Comparison of ENCODE assay signal across 11 cellular contexts in the genomic region with DNA sequence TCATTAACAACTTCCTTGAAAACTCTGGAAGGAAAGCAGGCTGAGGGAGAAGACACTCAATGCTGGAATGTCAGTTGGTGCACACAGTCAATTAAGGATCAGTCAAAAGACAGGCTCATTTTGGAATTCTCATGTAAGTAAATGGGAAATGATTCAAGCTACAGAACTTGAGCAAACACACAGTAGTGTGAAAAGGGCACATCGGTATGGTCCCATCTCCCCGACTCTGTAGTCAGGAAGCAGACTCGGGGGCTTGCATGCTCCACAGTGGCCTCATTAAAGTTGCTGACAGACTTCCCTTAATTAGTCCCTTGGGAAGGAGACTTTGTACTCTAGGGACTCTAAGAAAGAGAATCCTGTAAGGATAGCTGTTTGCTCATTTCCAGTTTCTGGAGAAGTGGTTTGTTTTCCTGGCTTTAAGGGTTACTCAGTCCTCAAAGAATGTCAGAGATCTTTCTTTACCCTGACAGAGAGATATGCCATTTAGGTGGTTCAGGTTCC.
DNase-seq lines count a peak whose midpoint lies in the region; ATAC-seq and TF ChIP-seq lines count a peak whose summit lies in the region.
"Had no signal": no experiment of that assay in that cellular context is flagged by ENCODE, and none has a peak within 500 bp of the region (broad histone marks: within the 10 kb centered on the region; RNA-seq: fewer than 3 reads in every experiment).

No MANE protein-coding gene starts in this region.

- H3K27me3 Mint-ChIP-seq in chondrocyte (ENCODE audit: low read depth) = no peaks in the 10 kb centered on the region

- ATAC-seq in HG03095 (IDR thresholded peaks at IDR 0.05; ENCODE audit: unreplicated experiment) (no peak), HG03439 (IDR thresholded peaks at IDR 0.05; ENCODE audit: unreplicated experiment) (no peak), right lobe of liver (no peak)
- ATAC-seq: activated CD8-positive, alpha-beta memory T cell treated with anti-CD3 and anti-CD28 coated beads, Interleukin-2, amount 10 ng/mL, durations not matched to agents 7 days and 5 days had no signal

- no peaks in the 10 kb centered on the region for H3K9me3 Mint-ChIP-seq in chondrocyte (ENCODE audit: low read depth)

- no peaks in the 10 kb centered on the region for H3K36me3 ChIP-seq in right lobe of liver
- H3K36me3 ChIP-seq: HAP-1 had no signal

- DNase-seq in COR-L47 (lab: John Stamatoyannopoulos, UW) = peak; percentile 35
- DNase-seq in M059J (ENCODE audit: low read depth) = peak; percentile 73
- no peak for DNase-seq in chondrocyte (ENCODE audit: low spot score)
- peak; percentile 45 for DNase-seq in kidney glomerular epithelial cell (lab: John Stamatoyannopoulos, UW)
- no peak for DNase-seq in right lobe of liver
- DNase-seq in RPMI8226 = no peak
- DNase-seq: activated CD8-positive, alpha-beta memory T cell treated with anti-CD3 and anti-CD28 coated beads, Interleukin-2, amount 10 ng/mL, durations not matched to agents 7 days and 5 days; NCI-H2029 treated with DMSO at 0.1 percent for 48 hours had no signal

- H3K27ac ChIP-seq in right lobe of liver = no peak overlapping the region

- H3K4me3 Mint-ChIP-seq in chondrocyte (ENCODE audit: unreplicated experiment) = no peak overlapping the region
- H3K4me3 Mint-ChIP-seq: activated CD8-positive, alpha-beta memory T cell treated with anti-CD3 and anti-CD28 coated beads, Interleukin-2, amount 10 ng/mL, durations not matched to agents 7 days and 5 days had no signal

- H3K4me1 ChIP-seq in right lobe of liver = no peaks in the 10 kb centered on the region

- peak overlapping the region; percentile 64 for H3K27ac Mint-ChIP-seq in chondrocyte (ENCODE audit: unreplicated experiment)
- H3K27ac Mint-ChIP-seq: activated CD8-positive, alpha-beta memory T cell treated with anti-CD3 and anti-CD28 coated beads, Interleukin-2, amount 10 ng/mL, durations not matched to agents 7 days and 5 days had no signal

- H3K36me3 Mint-ChIP-seq in chondrocyte (ENCODE audit: low read depth) = no peaks in the 10 kb centered on the region
- H3K36me3 Mint-ChIP-seq: activated CD8-positive, alpha-beta memory T cell treated with anti-CD3 and anti-CD28 coated beads, Interleukin-2, amount 10 ng/mL, durations not matched to agents 7 days and 5 days had no signal

- TF ChIP-seq CTCF in chondrocyte (IDR thresholded peaks at IDR 0.05) (no peak), right lobe of liver (IDR thresholded peaks at IDR 0.05) (no peak)

- intact Hi-C loops in right lobe of liver (cut with DNase I) = no loop called here

- no peak for TF ChIP-seq POLR2A in right lobe of liver (IDR thresholded peaks at IDR 0.05)

- H3K27me3 ChIP-seq in right lobe of liver = no peaks in the 10 kb centered on the region

- 33% methylated on average over 3 of the region's 3 CpGs for WGBS in right lobe of liver (ENCODE audit: insufficient coverage, low coverage, low lambda C conversion rate, missing lambda C conversion rate)

- H3K4me3 ChIP-seq in right lobe of liver = no peak overlapping the region
- H3K4me3 ChIP-seq: HAP-1 had no signal

- H3K9me3 ChIP-seq in right lobe of liver = no peaks in the 10 kb centered on the region
- H3K9me3 ChIP-seq: HAP-1 had no signal

- peaks cover 37% of the 10 kb centered on the region for H3K4me1 Mint-ChIP-seq in chondrocyte (ENCODE audit: low read depth)
- H3K4me1 Mint-ChIP-seq: activated CD8-positive, alpha-beta memory T cell treated with anti-CD3 and anti-CD28 coated beads, Interleukin-2, amount 10 ng/mL, durations not matched to agents 7 days and 5 days had no signal

Comparison
In these comparisons a context has a peak if more than half of its experiments do, and no peak if none do; other contexts are left out.
1. DNase-seq: peak in COR-L47 (single experiment), M059J (single experiment) and kidney glomerular epithelial cell (single experiment); none in chondrocyte (single experiment), right lobe of liver (0 of 3) and RPMI8226 (single experiment).